ENCODE assay signal across 8 cellular contexts in the genomic region with DNA sequence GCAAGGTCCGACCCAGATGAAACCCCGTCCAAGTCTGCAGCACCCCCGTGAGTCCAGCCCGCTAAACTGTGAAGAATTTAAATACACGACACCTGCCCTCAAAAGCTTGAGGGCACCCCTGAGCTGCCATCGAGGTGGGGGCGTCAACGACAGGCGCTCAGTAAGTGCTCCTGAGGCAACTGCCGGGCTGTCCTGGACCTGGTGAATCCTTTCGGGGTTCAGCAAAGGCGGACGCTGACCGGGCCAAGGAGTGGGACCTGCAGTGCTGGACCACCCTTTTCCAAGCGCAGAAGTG. TPM values are rescaled to one million over a fixed set of nuclear protein-coding genes. Genes with fewer than 3 reads are reported as not detected.
DNase-seq lines count a peak whose midpoint lies in the region; ATAC-seq lines count a peak whose summit lies in the region.

No MANE protein-coding gene starts in this region.

- H3K27ac ChIP-seq in CD8-positive, alpha-beta memory T cell (ENCODE audit: low read depth, low read length), result peak overlapping the region; percentile 81
- peak overlapping the region; percentile 83 for H3K27ac ChIP-seq in temporal lobe (ENCODE audit: low read depth, low read length)

- peaks cover 22 to 41% (median 33%) of the 10 kb centered on the region in 3 donors for H3K4me1 Mint-ChIP-seq in CD8-positive, alpha-beta memory T cell
- peaks cover 14% of the 10 kb centered on the region for H3K4me1 Mint-ChIP-seq in activated naive CD8-positive, alpha-beta T cell treated with anti-CD3 and anti-CD28 coated beads, Interleukin-2, amount 10 ng/mL, durations not matched to agents 7 days and 5 days

- peak overlapping the region; percentile 58 to 99 (median 92) for H3K27ac Mint-ChIP-seq in CD8-positive, alpha-beta memory T cell
- peak overlapping the region; percentile 30 for H3K27ac Mint-ChIP-seq in activated naive CD8-positive, alpha-beta T cell treated with anti-CD3 and anti-CD28 coated beads, Interleukin-2, amount 10 ng/mL, durations not matched to agents 7 days and 5 days

- H3K9me3 ChIP-seq in CD8-positive, alpha-beta memory T cell (ENCODE audit: low read length), result no peaks in the 10 kb centered on the region

- peak; percentile 6 for ATAC-seq in HG03097 (IDR thresholded peaks at IDR 0.05; ENCODE audit: low FRiP score, unreplicated experiment)
- no peak for ATAC-seq in activated naive CD8-positive, alpha-beta T cell treated with anti-CD3 and anti-CD28 coated beads, Interleukin-2, amount 10 ng/mL, durations not matched to agents 7 days and 5 days (ENCODE audit: low read depth)
- ATAC-seq in HG03469 (IDR thresholded peaks at IDR 0.05; ENCODE audit: unreplicated experiment), result no peak

- peaks cover 0 to 21% (median 0%) of the 10 kb centered on the region in 3 donors for H3K36me3 Mint-ChIP-seq in CD8-positive, alpha-beta memory T cell
- H3K36me3 Mint-ChIP-seq in activated naive CD8-positive, alpha-beta T cell treated with anti-CD3 and anti-CD28 coated beads, Interleukin-2, amount 10 ng/mL, durations not matched to agents 7 days and 5 days, result peaks cover 11% of the 10 kb centered on the region

- POLR2A ChIA-PET in CD8-positive, alpha-beta memory T cell (lab: Charles Lee), result interaction anchor here (0.6 kb wide), 1 partner anchor 219 kb away, joined by 3 read pairs; no protein-coding TSS in a partner anchor
- POLR2A ChIA-PET in activated naive CD8-positive, alpha-beta T cell treated with anti-CD3 and anti-CD28 coated beads, Interleukin-2, amount 10 ng/mL, durations not matched to agents 7 days and 5 days (lab: Charles Lee), result interaction anchor here (2.4 kb wide), 1 partner anchor 40 kb away, joined by 14 read pairs; no protein-coding TSS in a partner anchor

- peaks cover 18% of the 10 kb centered on the region for H3K4me1 ChIP-seq in CD8-positive, alpha-beta memory T cell (ENCODE audit: insufficient read depth, low read length)

- no peaks in the 10 kb centered on the region for H3K9me3 Mint-ChIP-seq in CD8-positive, alpha-beta memory T cell
- H3K9me3 Mint-ChIP-seq in activated naive CD8-positive, alpha-beta T cell treated with anti-CD3 and anti-CD28 coated beads, Interleukin-2, amount 10 ng/mL, durations not matched to agents 7 days and 5 days, result no peaks in the 10 kb centered on the region

- CTCF ChIA-PET in CD8-positive, alpha-beta memory T cell (lab: Charles Lee), result interaction anchor here (0.8 kb wide), 1 partner anchor 13 kb away, joined by 5 read pairs; no protein-coding TSS in a partner anchor

- H3K4me3 ChIP-seq in CD8-positive, alpha-beta memory T cell (ENCODE audit: low read length), result peak overlapping the region; percentile 92

- no peaks in the 10 kb centered on the region for H3K36me3 ChIP-seq in CD8-positive, alpha-beta memory T cell (ENCODE audit: insufficient read depth, low read length)

- peaks cover 3% of the 10 kb centered on the region for H3K27me3 ChIP-seq in CD8-positive, alpha-beta memory T cell (ENCODE audit: insufficient read depth, low read length, poor library complexity, severe bottlenecking)

- peak overlapping the region; percentile 85 to 95 (median 86) for H3K4me3 Mint-ChIP-seq in CD8-positive, alpha-beta memory T cell
- H3K4me3 Mint-ChIP-seq in activated naive CD8-positive, alpha-beta T cell treated with anti-CD3 and anti-CD28 coated beads, Interleukin-2, amount 10 ng/mL, durations not matched to agents 7 days and 5 days, result peak overlapping the region; percentile 84

- DNase-seq in CD8-positive, alpha-beta memory T cell, result no peak
- DNase-seq in activated naive CD8-positive, alpha-beta T cell treated with anti-CD3 and anti-CD28 coated beads, Interleukin-2, amount 10 ng/mL, durations not matched to agents 7 days and 5 days, result no peak
- DNase-seq in kidney glomerular epithelial cell (lab: John Stamatoyannopoulos, UW) (peak; percentile 52), NCI-H774 (lab: John Stamatoyannopoulos, UW) (no peak), COLO668 (lab: John Stamatoyannopoulos, UW; ENCODE audit: unreplicated experiment) (no peak)

- peaks cover 9 to 24% of the 10 kb centered on the region in 2 donors for H3K27me3 Mint-ChIP-seq in CD8-positive, alpha-beta memory T cell
- H3K27me3 Mint-ChIP-seq in activated naive CD8-positive, alpha-beta T cell treated with anti-CD3 and anti-CD28 coated beads, Interleukin-2, amount 10 ng/mL, durations not matched to agents 7 days and 5 days, result peaks cover 30% of the 10 kb centered on the region

RNA-seq across cellular contexts. Expression of a gene that starts 0.5 kb away (rescaled TPM):
- total RNA-seq in CD8-positive, alpha-beta memory T cell, result 10 to 100 TPM; 12.4 to 16.8 TPM
- 8.5 TPM for polyA plus RNA-seq in CD8-positive, alpha-beta memory T cell
- total RNA-seq in activated naive CD8-positive, alpha-beta T cell treated with anti-CD3 and anti-CD28 coated beads, Interleukin-2, amount 10 ng/mL, durations not matched to agents 7 days and 5 days, result 10 to 100 TPM; 17.8 to 23.1 TPM
- 12.3 TPM for total RNA-seq in temporal lobe
